Comparison of ENCODE assay signal across 1 cellular context in the genomic region with DNA sequence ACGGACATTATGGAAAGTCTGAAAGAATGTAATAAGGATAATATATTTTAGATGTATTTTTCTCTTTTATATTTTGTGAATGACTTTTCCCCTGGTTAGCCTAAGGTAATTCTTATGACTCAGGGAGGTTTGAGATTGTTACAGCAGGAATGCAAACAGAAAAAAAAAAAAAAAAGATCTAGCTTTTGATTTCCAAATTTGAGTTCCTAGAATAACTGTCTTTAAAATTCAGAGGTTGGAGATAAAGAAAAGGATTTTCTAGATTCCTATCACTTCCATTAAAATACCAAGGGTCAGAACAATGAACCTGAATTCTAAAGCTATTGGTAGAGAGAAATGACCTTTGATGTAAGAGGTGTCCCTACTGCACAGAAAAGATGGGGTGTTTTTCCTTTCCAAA.
TF ChIP-seq lines count a peak whose summit lies in the region.

No MANE protein-coding gene starts in this region.

TF ChIP-seq in HepG2, 621 proteins besides CTCF, POLR2A, EP300 and RAD21 (continued from another document):
- TF ChIP-seq, protein P1, sequence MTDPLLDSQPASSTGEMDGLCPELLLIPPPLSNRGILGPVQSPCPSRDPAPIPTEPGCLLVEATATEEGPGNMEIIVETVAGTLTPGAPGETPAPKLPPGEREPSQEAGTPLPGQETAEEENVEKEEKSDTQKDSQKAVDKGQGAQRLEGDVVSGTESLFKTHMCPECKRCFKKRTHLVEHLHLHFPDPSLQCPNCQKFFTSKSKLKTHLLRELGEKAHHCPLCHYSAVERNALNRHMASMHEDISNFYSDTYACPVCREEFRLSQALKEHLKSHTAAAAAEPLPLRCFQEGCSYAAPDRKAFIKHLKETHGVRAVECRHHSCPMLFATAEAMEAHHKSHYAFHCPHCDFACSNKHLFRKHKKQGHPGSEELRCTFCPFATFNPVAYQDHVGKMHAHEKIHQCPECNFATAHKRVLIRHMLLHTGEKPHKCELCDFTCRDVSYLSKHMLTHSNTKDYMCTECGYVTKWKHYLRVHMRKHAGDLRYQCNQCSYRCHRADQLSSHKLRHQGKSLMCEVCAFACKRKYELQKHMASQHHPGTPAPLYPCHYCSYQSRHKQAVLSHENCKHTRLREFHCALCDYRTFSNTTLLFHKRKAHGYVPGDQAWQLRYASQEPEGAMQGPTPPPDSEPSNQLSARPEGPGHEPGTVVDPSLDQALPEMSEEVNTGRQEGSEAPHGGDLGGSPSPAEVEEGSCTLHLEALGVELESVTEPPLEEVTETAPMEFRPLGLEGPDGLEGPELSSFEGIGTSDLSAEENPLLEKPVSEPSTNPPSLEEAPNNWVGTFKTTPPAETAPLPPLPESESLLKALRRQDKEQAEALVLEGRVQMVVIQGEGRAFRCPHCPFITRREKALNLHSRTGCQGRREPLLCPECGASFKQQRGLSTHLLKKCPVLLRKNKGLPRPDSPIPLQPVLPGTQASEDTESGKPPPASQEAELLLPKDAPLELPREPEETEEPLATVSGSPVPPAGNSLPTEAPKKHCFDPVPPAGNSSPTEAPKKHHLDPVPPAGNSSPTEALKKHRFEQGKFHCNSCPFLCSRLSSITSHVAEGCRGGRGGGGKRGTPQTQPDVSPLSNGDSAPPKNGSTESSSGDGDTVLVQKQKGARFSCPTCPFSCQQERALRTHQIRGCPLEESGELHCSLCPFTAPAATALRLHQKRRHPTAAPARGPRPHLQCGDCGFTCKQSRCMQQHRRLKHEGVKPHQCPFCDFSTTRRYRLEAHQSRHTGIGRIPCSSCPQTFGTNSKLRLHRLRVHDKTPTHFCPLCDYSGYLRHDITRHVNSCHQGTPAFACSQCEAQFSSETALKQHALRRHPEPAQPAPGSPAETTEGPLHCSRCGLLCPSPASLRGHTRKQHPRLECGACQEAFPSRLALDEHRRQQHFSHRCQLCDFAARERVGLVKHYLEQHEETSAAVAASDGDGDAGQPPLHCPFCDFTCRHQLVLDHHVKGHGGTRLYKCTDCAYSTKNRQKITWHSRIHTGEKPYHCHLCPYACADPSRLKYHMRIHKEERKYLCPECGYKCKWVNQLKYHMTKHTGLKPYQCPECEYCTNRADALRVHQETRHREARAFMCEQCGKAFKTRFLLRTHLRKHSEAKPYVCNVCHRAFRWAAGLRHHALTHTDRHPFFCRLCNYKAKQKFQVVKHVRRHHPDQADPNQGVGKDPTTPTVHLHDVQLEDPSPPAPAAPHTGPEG (CRISPR knock-in tag; IDR thresholded peaks at IDR 0.05), result no peak
- TF ChIP-seq, protein P2, sequence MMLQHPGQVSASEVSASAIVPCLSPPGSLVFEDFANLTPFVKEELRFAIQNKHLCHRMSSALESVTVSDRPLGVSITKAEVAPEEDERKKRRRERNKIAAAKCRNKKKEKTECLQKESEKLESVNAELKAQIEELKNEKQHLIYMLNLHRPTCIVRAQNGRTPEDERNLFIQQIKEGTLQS (CRISPR knock-in tag; IDR thresholded peaks at IDR 0.05), result no peak
- no peak for TF ChIP-seq REXO4 (CRISPR knock-in tag; IDR thresholded peaks at IDR 0.05; ENCODE audit: borderline replicate concordance)
- TF ChIP-seq ZNF567 (CRISPR knock-in tag; IDR thresholded peaks at IDR 0.05; ENCODE audit: borderline replicate concordance), result no peak
- TF ChIP-seq ZNF30 (CRISPR knock-in tag; IDR thresholded peaks at IDR 0.05), result no peak
- TF ChIP-seq, protein P3, sequence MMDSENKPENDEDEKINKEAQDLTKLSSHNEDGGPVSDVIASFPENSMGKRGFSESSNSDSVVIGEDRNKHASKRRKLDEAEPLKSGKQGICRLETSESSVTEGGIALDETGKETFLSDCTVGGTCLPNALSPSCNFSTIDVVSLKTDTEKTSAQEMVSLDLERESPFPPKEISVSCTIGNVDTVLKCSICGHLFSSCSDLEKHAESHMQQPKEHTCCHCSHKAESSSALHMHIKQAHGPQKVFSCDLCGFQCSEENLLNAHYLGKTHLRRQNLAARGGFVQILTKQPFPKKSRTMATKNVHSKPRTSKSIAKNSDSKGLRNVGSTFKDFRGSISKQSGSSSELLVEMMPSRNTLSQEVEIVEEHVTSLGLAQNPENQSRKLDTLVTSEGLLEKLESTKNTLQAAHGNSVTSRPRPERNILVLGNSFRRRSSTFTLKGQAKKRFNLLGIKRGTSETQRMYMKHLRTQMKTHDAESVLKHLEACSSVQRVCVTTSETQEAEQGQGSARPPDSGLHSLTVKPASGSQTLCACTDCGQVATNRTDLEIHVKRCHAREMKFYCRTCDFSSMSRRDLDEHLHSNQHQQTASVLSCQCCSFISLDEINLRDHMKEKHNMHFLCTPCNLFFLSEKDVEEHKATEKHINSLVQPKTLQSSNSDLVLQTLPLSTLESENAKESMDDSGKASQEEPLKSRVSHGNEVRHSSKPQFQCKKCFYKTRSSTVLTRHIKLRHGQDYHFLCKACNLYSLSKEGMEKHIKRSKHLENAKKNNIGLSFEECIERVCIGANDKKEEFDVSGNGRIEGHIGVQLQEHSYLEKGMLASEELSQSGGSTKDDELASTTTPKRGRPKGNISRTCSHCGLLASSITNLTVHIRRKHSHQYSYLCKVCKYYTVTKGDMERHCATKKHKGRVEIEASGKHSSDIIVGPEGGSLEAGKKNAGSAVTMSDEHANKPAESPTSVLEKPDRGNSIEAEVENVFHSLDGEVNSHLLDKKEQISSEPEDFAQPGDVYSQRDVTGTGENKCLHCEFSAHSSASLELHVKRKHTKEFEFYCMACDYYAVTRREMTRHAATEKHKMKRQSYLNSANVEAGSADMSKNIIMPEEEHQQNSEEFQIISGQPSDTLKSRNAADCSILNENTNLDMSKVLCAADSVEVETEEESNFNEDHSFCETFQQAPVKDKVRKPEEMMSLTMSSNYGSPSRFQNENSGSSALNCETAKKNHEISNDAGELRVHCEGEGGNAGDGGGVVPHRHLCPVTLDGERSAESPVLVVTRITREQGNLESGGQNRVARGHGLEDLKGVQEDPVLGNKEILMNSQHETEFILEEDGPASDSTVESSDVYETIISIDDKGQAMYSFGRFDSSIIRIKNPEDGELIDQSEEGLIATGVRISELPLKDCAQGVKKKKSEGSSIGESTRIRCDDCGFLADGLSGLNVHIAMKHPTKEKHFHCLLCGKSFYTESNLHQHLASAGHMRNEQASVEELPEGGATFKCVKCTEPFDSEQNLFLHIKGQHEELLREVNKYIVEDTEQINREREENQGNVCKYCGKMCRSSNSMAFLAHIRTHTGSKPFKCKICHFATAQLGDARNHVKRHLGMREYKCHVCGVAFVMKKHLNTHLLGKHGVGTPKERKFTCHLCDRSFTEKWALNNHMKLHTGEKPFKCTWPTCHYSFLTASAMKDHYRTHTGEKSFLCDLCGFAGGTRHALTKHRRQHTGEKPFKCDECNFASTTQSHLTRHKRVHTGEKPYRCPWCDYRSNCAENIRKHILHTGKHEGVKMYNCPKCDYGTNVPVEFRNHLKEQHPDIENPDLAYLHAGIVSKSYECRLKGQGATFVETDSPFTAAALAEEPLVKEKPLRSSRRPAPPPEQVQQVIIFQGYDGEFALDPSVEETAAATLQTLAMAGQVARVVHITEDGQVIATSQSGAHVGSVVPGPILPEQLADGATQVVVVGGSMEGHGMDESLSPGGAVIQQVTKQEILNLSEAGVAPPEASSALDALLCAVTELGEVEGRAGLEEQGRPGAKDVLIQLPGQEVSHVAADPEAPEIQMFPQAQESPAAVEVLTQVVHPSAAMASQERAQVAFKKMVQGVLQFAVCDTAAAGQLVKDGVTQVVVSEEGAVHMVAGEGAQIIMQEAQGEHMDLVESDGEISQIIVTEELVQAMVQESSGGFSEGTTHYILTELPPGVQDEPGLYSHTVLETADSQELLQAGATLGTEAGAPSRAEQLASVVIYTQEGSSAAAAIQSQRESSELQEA (CRISPR knock-in tag; IDR thresholded peaks at IDR 0.05; ENCODE audit: not compliant biosample characterization), result no peak
- TF ChIP-seq IKZF4 (CRISPR knock-in tag; IDR thresholded peaks at IDR 0.05; ENCODE audit: borderline replicate concordance, low read depth, not compliant biosample characterization), result no peak
- TF ChIP-seq JUNB (CRISPR knock-in tag; IDR thresholded peaks at IDR 0.05; ENCODE audit: borderline replicate concordance), result no peak
